ENCODE assay signal across 10 cellular contexts in genomic region chr2:233082934-233083755, GRCh38. TPM values are rescaled to one million over a fixed set of nuclear protein-coding genes. Genes with fewer than 3 reads are reported as not detected.
DNase-seq lines count a peak whose midpoint lies in the region; ATAC-seq lines count a peak whose summit lies in the region.
"Had no signal": no experiment of that assay in that cellular context is flagged by ENCODE, and none has a peak within 500 bp of the region (broad histone marks: within the 10 kb centered on the region; RNA-seq: fewer than 3 reads in every experiment).

No MANE protein-coding gene starts in this region.

- POLR2A ChIA-PET in activated CD8-positive, alpha-beta T cell treated with anti-CD3 and anti-CD28 coated beads, Interleukin-2, amount 10 ng/mL, durations not matched to agents 7 days and 5 days (lab: Charles Lee) = interaction anchor here (0.5 to 7.5 kb wide), 6 partner anchors 7 to 185 kb away, joined by 3 to 136 read pairs (median 3); partner anchors contain the start of gene INPP5D

- peaks cover 68% of the 10 kb centered on the region for H3K36me3 Mint-ChIP-seq in activated CD8-positive, alpha-beta memory T cell treated with anti-CD3 and anti-CD28 coated beads, Interleukin-2, amount 10 ng/mL, durations not matched to agents 7 days and 5 days
- peaks cover 90% of the 10 kb centered on the region for H3K36me3 Mint-ChIP-seq in activated CD8-positive, alpha-beta T cell treated with anti-CD3 and anti-CD28 coated beads, Interleukin-2, amount 10 ng/mL, durations not matched to agents 7 days and 5 days (ENCODE audit: low read depth)

- no peaks in the 10 kb centered on the region for H3K27me3 ChIP-seq in layer of hippocampus (ENCODE audit: control insufficient read depth, insufficient read depth, low read length)

- DNase-seq in activated CD8-positive, alpha-beta memory T cell treated with anti-CD3 and anti-CD28 coated beads, Interleukin-2, amount 10 ng/mL, durations not matched to agents 7 days and 5 days = no peak
- no peak for DNase-seq in activated CD8-positive, alpha-beta memory T cell treated with anti-CD3 and anti-CD28 coated beads for 24 hours
- DNase-seq in activated CD8-positive, alpha-beta T cell treated with anti-CD3 and anti-CD28 coated beads, Interleukin-2, amount 10 ng/mL, durations not matched to agents 7 days and 5 days = no peak
- DNase-seq in NCI-H510A (lab: John Stamatoyannopoulos, UW) = no peak
- no peak for DNase-seq in foreskin melanocyte
- DNase-seq: stimulated activated CD4-positive, alpha-beta T cell treated with anti-CD3 and anti-CD28 coated beads, Interleukin-4, amount 100 ng/mL, for 1 hour had no signal

- peak overlapping the region; percentile 62 for H3K27ac ChIP-seq in layer of hippocampus (ENCODE audit: low read depth, low read length)
- peak overlapping the region; percentile 55 for H3K27ac ChIP-seq in temporal lobe (ENCODE audit: low read depth, low read length)

- H3K27me3 Mint-ChIP-seq in activated CD8-positive, alpha-beta memory T cell treated with anti-CD3 and anti-CD28 coated beads, Interleukin-2, amount 10 ng/mL, durations not matched to agents 7 days and 5 days = no peaks in the 10 kb centered on the region
- no peaks in the 10 kb centered on the region for H3K27me3 Mint-ChIP-seq in activated CD8-positive, alpha-beta T cell treated with anti-CD3 and anti-CD28 coated beads, Interleukin-2, amount 10 ng/mL, durations not matched to agents 7 days and 5 days (ENCODE audit: low read depth)

- peak overlapping the region; percentile 74 for H3K4me3 Mint-ChIP-seq in activated CD8-positive, alpha-beta memory T cell treated with anti-CD3 and anti-CD28 coated beads, Interleukin-2, amount 10 ng/mL, durations not matched to agents 7 days and 5 days
- H3K4me3 Mint-ChIP-seq in activated CD8-positive, alpha-beta T cell treated with anti-CD3 and anti-CD28 coated beads, Interleukin-2, amount 10 ng/mL, durations not matched to agents 7 days and 5 days = peak overlapping the region; percentile 71

- CTCF ChIA-PET in activated CD8-positive, alpha-beta memory T cell treated with anti-CD3 and anti-CD28 coated beads, Interleukin-2, amount 10 ng/mL, durations not matched to agents 7 days and 5 days (lab: Charles Lee) = interaction anchor here (0.9 to 9.6 kb wide), 9 partner anchors 13 to 179 kb away, joined by 3 to 71 read pairs (median 4); partner anchors contain the start of genes ATG16L1 and INPP5D
- CTCF ChIA-PET in activated CD8-positive, alpha-beta T cell treated with anti-CD3 and anti-CD28 coated beads, Interleukin-2, amount 10 ng/mL, durations not matched to agents 7 days and 5 days (lab: Charles Lee) = interaction anchor here (0.9 to 3.1 kb wide), 8 partner anchors 17 to 478 kb away, joined by 3 to 24 read pairs (median 7); partner anchors contain the start of genes ATG16L1 and INPP5D

- H3K4me1 Mint-ChIP-seq in activated CD8-positive, alpha-beta memory T cell treated with anti-CD3 and anti-CD28 coated beads, Interleukin-2, amount 10 ng/mL, durations not matched to agents 7 days and 5 days = peaks cover 90% of the 10 kb centered on the region
- peaks cover 93% of the 10 kb centered on the region for H3K4me1 Mint-ChIP-seq in activated CD8-positive, alpha-beta T cell treated with anti-CD3 and anti-CD28 coated beads, Interleukin-2, amount 10 ng/mL, durations not matched to agents 7 days and 5 days (ENCODE audit: low read depth)

- no peaks in the 10 kb centered on the region for H3K9me3 Mint-ChIP-seq in activated CD8-positive, alpha-beta memory T cell treated with anti-CD3 and anti-CD28 coated beads, Interleukin-2, amount 10 ng/mL, durations not matched to agents 7 days and 5 days (ENCODE audit: low read depth)
- no peaks in the 10 kb centered on the region for H3K9me3 Mint-ChIP-seq in activated CD8-positive, alpha-beta T cell treated with anti-CD3 and anti-CD28 coated beads, Interleukin-2, amount 10 ng/mL, durations not matched to agents 7 days and 5 days (ENCODE audit: insufficient read depth)

- no peak for ATAC-seq in activated CD8-positive, alpha-beta memory T cell treated with anti-CD3 and anti-CD28 coated beads, Interleukin-2, amount 10 ng/mL, durations not matched to agents 7 days and 5 days
- no peak for ATAC-seq in activated CD8-positive, alpha-beta T cell treated with anti-CD3 and anti-CD28 coated beads, Interleukin-2, amount 10 ng/mL, durations not matched to agents 7 days and 5 days
- ATAC-seq in GM18873 (IDR thresholded peaks at IDR 0.05; ENCODE audit: low FRiP score, unreplicated experiment) = no peak

- H3K27ac Mint-ChIP-seq in activated CD8-positive, alpha-beta memory T cell treated with anti-CD3 and anti-CD28 coated beads, Interleukin-2, amount 10 ng/mL, durations not matched to agents 7 days and 5 days = peak overlapping the region; percentile 94
- peak overlapping the region; percentile 93 for H3K27ac Mint-ChIP-seq in activated CD8-positive, alpha-beta T cell treated with anti-CD3 and anti-CD28 coated beads, Interleukin-2, amount 10 ng/mL, durations not matched to agents 7 days and 5 days

RNA-seq across cellular contexts. Expression of gene INPP5D, which starts 23.0 kb away (rescaled TPM):
- 100 to 1,000 TPM; 140 to 152 TPM for total RNA-seq in activated CD8-positive, alpha-beta memory T cell treated with anti-CD3 and anti-CD28 coated beads, Interleukin-2, amount 10 ng/mL, durations not matched to agents 7 days and 5 days
- 100 to 1,000 TPM; 108 to 122 TPM for total RNA-seq in activated CD8-positive, alpha-beta T cell treated with anti-CD3 and anti-CD28 coated beads, Interleukin-2, amount 10 ng/mL, durations not matched to agents 7 days and 5 days
- total RNA-seq in temporal lobe = 2.7 TPM

RNA-seq across cellular contexts. Expression of gene NEU2, which starts 50.7 kb away (rescaled TPM):
- total RNA-seq in activated CD8-positive, alpha-beta memory T cell treated with anti-CD3 and anti-CD28 coated beads, Interleukin-2, amount 10 ng/mL, durations not matched to agents 7 days and 5 days = not detected
- total RNA-seq in activated CD8-positive, alpha-beta T cell treated with anti-CD3 and anti-CD28 coated beads, Interleukin-2, amount 10 ng/mL, durations not matched to agents 7 days and 5 days = not detected
- total RNA-seq in temporal lobe = not detected
- total RNA-seq: astrocyte had no signal

Comparison
In these comparisons a context has a peak if more than half of its experiments do, and no peak if none do; other contexts are left out.
1. RNA of gene INPP5D, which starts 23.0 kb away (total RNA-seq): 140 to 152 TPM in activated CD8-positive, alpha-beta memory T cell treated with anti-CD3 and anti-CD28 coated beads, Interleukin-2, amount 10 ng/mL, durations not matched to agents 7 days and 5 days and 108 to 122 TPM in activated CD8-positive, alpha-beta T cell treated with anti-CD3 and anti-CD28 coated beads, Interleukin-2, amount 10 ng/mL, durations not matched to agents 7 days and 5 days; 2.7 TPM in temporal lobe (single experiment); every median in the first group is over 10 times any median in the second.